Comparison of ENCODE assay signal across 17 cellular contexts in genomic region chr2:128357561-128358370, GRCh38. TPM values are rescaled to one million over a fixed set of nuclear protein-coding genes. Genes with fewer than 3 reads are reported as not detected.
A peak's percentile ranks its signal among the peaks of the same experiment; 100 is the strongest.
DNase-seq lines count a peak whose midpoint lies in the region; ATAC-seq and TF ChIP-seq lines count a peak whose summit lies in the region.
"Had no signal": no experiment of that assay in that cellular context is flagged by ENCODE, and none has a peak within 500 bp of the region (broad histone marks: within the 10 kb centered on the region; RNA-seq: fewer than 3 reads in every experiment).

No MANE protein-coding gene starts in this region.

- H3K27ac Mint-ChIP-seq in activated naive CD4-positive, alpha-beta T cell treated with anti-CD3 and anti-CD28 coated beads, Interleukin-2, amount 10 ng/mL, durations not matched to agents 7 days and 5 days = no peak overlapping the region
- H3K27ac Mint-ChIP-seq: CD4-positive, CD25-positive, alpha-beta regulatory T cell had no signal

- peak overlapping the region; percentile 11 for H3K18ac ChIP-seq in neuronal stem cell (ENCODE audit: low read length)

- H3K4ac ChIP-seq in neuronal stem cell (ENCODE audit: low read length) = no peak overlapping the region

- peaks cover 14% of the 10 kb centered on the region for H3K27me3 Mint-ChIP-seq in activated naive CD4-positive, alpha-beta T cell treated with anti-CD3 and anti-CD28 coated beads, Interleukin-2, amount 10 ng/mL, durations not matched to agents 7 days and 5 days
- H3K27me3 Mint-ChIP-seq: CD4-positive, CD25-positive, alpha-beta regulatory T cell had no signal

- in situ Hi-C loops in gastrocnemius medialis (cut with MboI; ENCODE audit: low sequenced_read_pairs in 4 of 4) = no loop called here

- intact Hi-C loops in vagina (cut with DNase I) = no loop called here
- intact Hi-C loops in gastrocnemius medialis (cut with DNase I; ENCODE audit: low total_unique reads) = no loop called here

- no peak overlapping the region for H2BK15ac ChIP-seq in neuronal stem cell (ENCODE audit: low read length)

- no peak overlapping the region for H3K23ac ChIP-seq in neuronal stem cell (ENCODE audit: low read depth, low read length, poor library complexity)

- H4K91ac ChIP-seq in neuronal stem cell (ENCODE audit: low read depth, low read length, poor library complexity) = no peak overlapping the region

- no peak overlapping the region for H2AFZ ChIP-seq in neuronal stem cell (ENCODE audit: low read length)

- peak; percentile 1 for DNase-seq in stimulated activated CD4-positive, alpha-beta T cell treated with anti-CD3 and anti-CD28 coated beads, Interleukin-4, amount 100 ng/mL, for 24 hours
- DNase-seq in stimulated activated CD4-positive, alpha-beta T cell treated with anti-CD3 and anti-CD28 coated beads, Interleukin-4, amount 100 ng/mL, for 4 hours = no peak
- DNase-seq in dermis blood vessel endothelial cell (peak; percentile 48), neuronal stem cell (ENCODE audit: low spot score) (no peak), vagina (ENCODE audit: extremely low spot score in 2 of 2) (peak; percentile 64 to 67), gastrocnemius medialis (no peak), NCI-H82 treated with DMSO at 0.1 percent for 48 hours (lab: John Stamatoyannopoulos, UW; ENCODE audit: unreplicated experiment) (no peak)
- DNase-seq in activated naive CD4-positive, alpha-beta T cell treated with anti-CD3 and anti-CD28 coated beads, Interleukin-2, amount 10 ng/mL, durations not matched to agents 7 days and 5 days = no peak
- DNase-seq: ACHN; AML-193; CD4-positive, CD25-positive, alpha-beta regulatory T cell; DMS53; H7; MG63; NCI-H1092; NCI-H2081 treated with DMSO at 0.1 percent for 48 hours; NCI-H510A treated with DMSO at 0.1 percent for 48 hours had no signal

- TF ChIP-seq POLR2A in vagina (IDR thresholded peaks at IDR 0.05) (no peak), gastrocnemius medialis (IDR thresholded peaks at IDR 0.05) (no peak)

- no peak for ATAC-seq in gastrocnemius medialis

- TF ChIP-seq CTCF in vagina (IDR thresholded peaks at IDR 0.05) = no peak
- no peak for TF ChIP-seq CTCF in gastrocnemius medialis (IDR thresholded peaks at IDR 0.05 in 4 of 5, conservative IDR thresholded peaks at IDR 0.05 in 1 of 5)

- H3K27me3 ChIP-seq in neuronal stem cell (ENCODE audit: control insufficient read depth in 3 of 3, insufficient read depth in 3 of 3, low read depth in 1 of 3, low read length in 3 of 3) = no peaks in the 10 kb centered on the region
- no peaks in the 10 kb centered on the region for H3K27me3 ChIP-seq in vagina
- no peaks in the 10 kb centered on the region for H3K27me3 ChIP-seq in gastrocnemius medialis
- H3K27me3 ChIP-seq: MG63 had no signal

- H3K4me1 Mint-ChIP-seq in activated naive CD4-positive, alpha-beta T cell treated with anti-CD3 and anti-CD28 coated beads, Interleukin-2, amount 10 ng/mL, durations not matched to agents 7 days and 5 days = no peaks in the 10 kb centered on the region
- H3K4me1 Mint-ChIP-seq: CD4-positive, CD25-positive, alpha-beta regulatory T cell had no signal

- no peak overlapping the region for H3K14ac ChIP-seq in neuronal stem cell (ENCODE audit: low read length)

- peak overlapping the region; percentile 49 for H2AK5ac ChIP-seq in neuronal stem cell (ENCODE audit: low read depth, low read length)

- H3K4me3 Mint-ChIP-seq in activated naive CD4-positive, alpha-beta T cell treated with anti-CD3 and anti-CD28 coated beads, Interleukin-2, amount 10 ng/mL, durations not matched to agents 7 days and 5 days = no peak overlapping the region
- H3K4me3 Mint-ChIP-seq: CD4-positive, CD25-positive, alpha-beta regulatory T cell had no signal

- no peak overlapping the region for H3K4me2 ChIP-seq in neuronal stem cell (ENCODE audit: insufficient read depth, low read length, poor library complexity, severe bottlenecking)

- H3K4me3 ChIP-seq in neuronal stem cell (ENCODE audit: low read length in 2 of 2) (no peak overlapping the region), vagina (no peak overlapping the region), gastrocnemius medialis (no peak overlapping the region)
- H3K4me3 ChIP-seq: MG63 had no signal

- no peaks in the 10 kb centered on the region for H3K79me1 ChIP-seq in neuronal stem cell (ENCODE audit: low read depth, low read length)

- H3K36me3 ChIP-seq in neuronal stem cell (replicated peaks in 1 of 2; ENCODE audit: control insufficient read depth in 2 of 2, insufficient read depth in 2 of 2, low read length in 2 of 2) (no peaks in the 10 kb centered on the region), vagina (no peaks in the 10 kb centered on the region), gastrocnemius medialis (no peaks in the 10 kb centered on the region)
- H3K36me3 ChIP-seq: MG63 had no signal

- H3K27ac ChIP-seq in neuronal stem cell (replicated peaks; ENCODE audit: low read length) (no peak overlapping the region), vagina (no peak overlapping the region), gastrocnemius medialis (no peak overlapping the region)

- H3K9ac ChIP-seq in neuronal stem cell (ENCODE audit: low read depth, low read length, poor library complexity) = no peak overlapping the region

- H3K9me3 ChIP-seq in neuronal stem cell (replicated peaks in 1 of 2; ENCODE audit: control insufficient read depth in 2 of 2, insufficient read depth in 1 of 2, low read depth in 1 of 2, low read length in 2 of 2) (peaks cover 0 to 9% of the 10 kb centered on the region in 2 donors), vagina (no peaks in the 10 kb centered on the region), gastrocnemius medialis (no peaks in the 10 kb centered on the region)
- H3K9me3 ChIP-seq: MG63 had no signal

- H4K8ac ChIP-seq in neuronal stem cell (ENCODE audit: low read depth, low read length) = no peak overlapping the region

- H3K4me1 ChIP-seq in neuronal stem cell (ENCODE audit: control insufficient read depth in 2 of 2, insufficient read depth in 1 of 2, low read depth in 1 of 2, low read length in 2 of 2) (peaks cover 12 to 14% of the 10 kb centered on the region in 2 donors), vagina (peaks cover 6% of the 10 kb centered on the region), gastrocnemius medialis (no peaks in the 10 kb centered on the region)

- H2BK120ac ChIP-seq in neuronal stem cell (ENCODE audit: low read depth, low read length) = no peak overlapping the region

- WGBS in neuronal stem cell (ENCODE audit: extremely low coverage in 2 of 2, insufficient read length in 2 of 2, insufficient replicate concordance in 1 of 2), 2 donors = no CpG with 5 or more reads among the region's 12 CpGs

- no peaks in the 10 kb centered on the region for H3K9me3 Mint-ChIP-seq in activated naive CD4-positive, alpha-beta T cell treated with anti-CD3 and anti-CD28 coated beads, Interleukin-2, amount 10 ng/mL, durations not matched to agents 7 days and 5 days

- CTCF ChIA-PET in activated naive CD4-positive, alpha-beta T cell treated with anti-CD3 and anti-CD28 coated beads, Interleukin-2, amount 10 ng/mL, durations not matched to agents 7 days and 5 days (lab: Charles Lee) = no interaction called here

- no peak overlapping the region for H2BK12ac ChIP-seq in neuronal stem cell (ENCODE audit: low read length)

- peak overlapping the region; percentile 7 for H2BK5ac ChIP-seq in neuronal stem cell (ENCODE audit: low read length)

- H3K36me3 Mint-ChIP-seq in activated naive CD4-positive, alpha-beta T cell treated with anti-CD3 and anti-CD28 coated beads, Interleukin-2, amount 10 ng/mL, durations not matched to agents 7 days and 5 days = no peaks in the 10 kb centered on the region
- H3K36me3 Mint-ChIP-seq: CD4-positive, CD25-positive, alpha-beta regulatory T cell had no signal

RNA-seq across cellular contexts. Expression of gene HS6ST1, which starts 39.1 kb away (rescaled TPM):
- total RNA-seq in dermis blood vessel endothelial cell = 20.2 and 27.1 TPM in 2 replicates
- 32.8 TPM for polyA plus RNA-seq in neuronal stem cell (2013, experiment 1 of 2)
- 32.8 TPM for polyA plus RNA-seq in neuronal stem cell (2013, experiment 2 of 2)
- total RNA-seq in vagina = 68.5 TPM
- total RNA-seq in gastrocnemius medialis = 10 to 100 TPM; 44.6 to 63.3 (median 53.5) TPM

Comparison
In these comparisons a context has a peak if more than half of its experiments do, and no peak if none do; other contexts are left out.
1. DNase-seq: peak in stimulated activated CD4-positive, alpha-beta T cell treated with anti-CD3 and anti-CD28 coated beads, Interleukin-4, amount 100 ng/mL, for 24 hours (single experiment), dermis blood vessel endothelial cell (single experiment) and vagina (2 of 2); none in stimulated activated CD4-positive, alpha-beta T cell treated with anti-CD3 and anti-CD28 coated beads, Interleukin-4, amount 100 ng/mL, for 4 hours (0 of 2), neuronal stem cell (single experiment), activated naive CD4-positive, alpha-beta T cell treated with anti-CD3 and anti-CD28 coated beads, Interleukin-2, amount 10 ng/mL, durations not matched to agents 7 days and 5 days (single experiment), gastrocnemius medialis (0 of 2) and NCI-H82 treated with DMSO at 0.1 percent for 48 hours (single experiment).